In the genomic region with DNA sequence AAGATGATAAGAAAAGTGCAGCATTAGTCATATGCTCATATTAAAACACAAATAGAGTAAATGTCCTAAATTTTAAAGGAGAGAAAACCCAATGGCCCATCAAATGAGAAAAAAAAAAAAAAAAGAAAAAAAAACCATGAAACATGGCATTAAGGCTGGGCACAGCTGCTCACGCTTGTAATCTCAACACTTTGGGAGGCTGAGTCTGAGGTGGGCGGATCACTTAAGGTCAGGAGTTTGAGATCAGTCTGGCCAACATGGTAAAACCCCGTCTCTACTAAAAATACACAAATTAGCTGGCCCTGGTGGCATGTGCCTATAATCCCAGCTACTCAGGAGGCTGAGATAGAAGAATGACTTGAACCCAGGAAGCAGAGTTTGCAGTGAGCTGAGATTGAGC, we compare ENCODE assay signal across 8 cellular contexts.
"Had no signal": no experiment of that assay in that cellular context is flagged by ENCODE, and none has a peak within 500 bp of the region (broad histone marks: within the 10 kb centered on the region; RNA-seq: fewer than 3 reads in every experiment).

No MANE protein-coding gene starts in this region.

- H3K27ac ChIP-seq: GM23248 had no signal

- H3K4me1 ChIP-seq: HAP-1 had no signal

- H3K9me3 ChIP-seq: HAP-1 had no signal

- DNase-seq: GM23248, GOT3, H7, H9, HCEC 1CT, HFFc6 had no signal

- H3K36me3 ChIP-seq: HAP-1 had no signal

- H3K4me3 ChIP-seq: GM23248, GM23338, HAP-1 had no signal
